9 cellular contexts compared by ENCODE assay signal in genomic region chr19:9848060-9848459, GRCh38. TPM values are rescaled to one million over a fixed set of nuclear protein-coding genes. Genes with fewer than 3 reads are reported as not detected.
DNase-seq lines count a peak whose midpoint lies in the region; ATAC-seq, FAIRE-seq and TF ChIP-seq lines count a peak whose summit lies in the region.
"Had no signal": no experiment of that assay in that cellular context is flagged by ENCODE, and none has a peak within 500 bp of the region (broad histone marks: within the 10 kb centered on the region; RNA-seq: fewer than 3 reads in every experiment).

No MANE protein-coding gene starts in this region.

- H3K23ac ChIP-seq in neuronal stem cell (ENCODE audit: low read depth, low read length, poor library complexity): no peak overlapping the region

- no peak overlapping the region for H2BK120ac ChIP-seq in neuronal stem cell (ENCODE audit: low read depth, low read length)

- no peak overlapping the region for H2AK5ac ChIP-seq in neuronal stem cell (ENCODE audit: low read depth, low read length)

- H4K91ac ChIP-seq in neuronal stem cell (ENCODE audit: low read depth, low read length, poor library complexity): no peak overlapping the region

- WGBS in neuronal stem cell (ENCODE audit: extremely low coverage in 2 of 2, insufficient read length in 2 of 2, insufficient replicate concordance in 1 of 2), 2 donors: no CpG with 5 or more reads among the region's 4 CpGs

- H3K79me1 ChIP-seq in neuronal stem cell (ENCODE audit: low read depth, low read length): peaks cover 2% of the 10 kb centered on the region

- no peak overlapping the region for H3K4ac ChIP-seq in neuronal stem cell (ENCODE audit: low read length)

- BruUV-seq in PC-3 (replicated peaks; lab: Mats Ljungman, UMichigan): no TSS peak

- no peaks in the 10 kb centered on the region for H3F3A ChIP-seq in PC-3 (ENCODE audit: low read length, unreplicated experiment)

- CTCF ChIA-PET in PC-3 (lab: Charles Lee): no interaction called here

- POLR2A ChIA-PET in PC-3 (lab: Charles Lee; ENCODE audit: unreplicated experiment): no interaction called here

- H3K79me2 ChIP-seq in PC-3 (ENCODE audit: low read length): no peaks in the 10 kb centered on the region

- no peak overlapping the region for H2BK15ac ChIP-seq in neuronal stem cell (ENCODE audit: low read length)

- H4K20me1 ChIP-seq in PC-3 (ENCODE audit: low read length): no peaks in the 10 kb centered on the region

- ATAC-seq in PC-3: peak; percentile 42
- ATAC-seq in HG03521 (IDR thresholded peaks at IDR 0.05; ENCODE audit: unreplicated experiment): no peak
- ATAC-seq in GM19467 (IDR thresholded peaks at IDR 0.05; ENCODE audit: unreplicated experiment): no peak

- H3K9ac ChIP-seq in PC-3 (ENCODE audit: low read length) (no peak overlapping the region), neuronal stem cell (ENCODE audit: low read depth, low read length, poor library complexity) (no peak overlapping the region)

- H3K36me3 ChIP-seq in PC-3 (ENCODE audit: low read depth, low read length) (peaks cover 18% of the 10 kb centered on the region), bronchial epithelial cell (ENCODE audit: control insufficient read depth, insufficient read depth, low read length) (peaks cover 9% of the 10 kb centered on the region), neuronal stem cell (replicated peaks in 1 of 2; ENCODE audit: control insufficient read depth in 2 of 2, insufficient read depth in 2 of 2, low read length in 2 of 2) (peaks cover 33 to 76% of the 10 kb centered on the region in 2 donors)

- H4K8ac ChIP-seq in neuronal stem cell (ENCODE audit: low read depth, low read length): no peak overlapping the region

- DNase-seq in PC-3 (peak; percentile 49), bronchial epithelial cell (ENCODE audit: low read depth) (no peak), neuronal stem cell (ENCODE audit: low spot score) (no peak), NCI-H2029 treated with DMSO at 0.1 percent for 48 hours (lab: John Stamatoyannopoulos, UW) (no peak), pons (ENCODE audit: low spot score) (no peak)

- FAIRE-seq in bronchial epithelial cell (lab: Jason Lieb, UNC): no peak

- H3K27me3 ChIP-seq in PC-3 (ENCODE audit: low read length) (no peaks in the 10 kb centered on the region), bronchial epithelial cell (ENCODE audit: control insufficient read depth, insufficient read depth, low read length) (no peaks in the 10 kb centered on the region), neuronal stem cell (ENCODE audit: control insufficient read depth in 3 of 3, insufficient read depth in 3 of 3, low read depth in 1 of 3, low read length in 3 of 3) (no peaks in the 10 kb centered on the region)
- H3K27me3 ChIP-seq: upper lobe of left lung had no signal

- H3K4me1 ChIP-seq in PC-3 (ENCODE audit: insufficient read depth, low read length) (peaks cover 5% of the 10 kb centered on the region; the same call in 1 of the 2 replicates), neuronal stem cell (ENCODE audit: control insufficient read depth in 2 of 2, insufficient read depth in 1 of 2, low read depth in 1 of 2, low read length in 2 of 2) (peaks cover 0 to 9% of the 10 kb centered on the region in 2 donors)
- H3K4me1 ChIP-seq: upper lobe of left lung had no signal

- H3K18ac ChIP-seq in neuronal stem cell (ENCODE audit: low read length): peak overlapping the region; percentile 9

- H2BK12ac ChIP-seq in neuronal stem cell (ENCODE audit: low read length): no peak overlapping the region

- H3K4me3 ChIP-seq in PC-3 (ENCODE audit: low read length) (no peak overlapping the region), bronchial epithelial cell (ENCODE audit: low read depth, low read length) (no peak overlapping the region), neuronal stem cell (ENCODE audit: low read length in 2 of 2) (no peak overlapping the region)
- H3K4me3 ChIP-seq: upper lobe of left lung had no signal

- H2BK5ac ChIP-seq in neuronal stem cell (ENCODE audit: low read length): peak overlapping the region; percentile 10

- TF ChIP-seq CTCF in GM12872 (IDR thresholded peaks at IDR 0.05; ENCODE audit: insufficient read depth, low read depth, low read length) (peak; percentile 57), PC-3 (conservative IDR thresholded peaks at IDR 0.05; ENCODE audit: low read depth, low read length) (peak; percentile 85), bronchial epithelial cell (IDR thresholded peaks at IDR 0.05; ENCODE audit: insufficient read depth, low read length, severe bottlenecking) (peak; percentile 67)

- no peaks in the 10 kb centered on the region for H3K9me3 ChIP-seq in PC-3 (ENCODE audit: low read length)
- H3K9me3 ChIP-seq in neuronal stem cell (replicated peaks in 1 of 2; ENCODE audit: control insufficient read depth in 2 of 2, insufficient read depth in 1 of 2, low read depth in 1 of 2, low read length in 2 of 2): no peaks in the 10 kb centered on the region

- H3K4me2 ChIP-seq in PC-3 (ENCODE audit: low read length) (no peak overlapping the region), neuronal stem cell (ENCODE audit: insufficient read depth, low read length, poor library complexity, severe bottlenecking) (no peak overlapping the region)

- no peaks in the 10 kb centered on the region for H3K9me2 ChIP-seq in PC-3 (replicated peaks; ENCODE audit: low read length)

- H3K14ac ChIP-seq in neuronal stem cell (ENCODE audit: low read length): no peak overlapping the region

- H3K27ac ChIP-seq in PC-3 (ENCODE audit: low read length) (no peak overlapping the region), neuronal stem cell (replicated peaks; ENCODE audit: low read length) (no peak overlapping the region)
- H3K27ac ChIP-seq: upper lobe of left lung had no signal

- intact Hi-C loops in PC-3 (cut with micrococcal nuclease): loop anchor here (1.0 kb wide), 1 partner anchor 66 kb away; no protein-coding TSS in a partner anchor

- no peak overlapping the region for H2AFZ ChIP-seq in PC-3 (ENCODE audit: low read length)
- no peak overlapping the region for H2AFZ ChIP-seq in neuronal stem cell (ENCODE audit: low read length)

RNA-seq across cellular contexts. Expression of gene PIN1, which starts 12.9 kb away (rescaled TPM):
- total RNA-seq in PC-3 (2014; rRNA removed) (314 and 349 TPM in 2 replicates), bronchial epithelial cell (61.3 and 80.6 TPM in 2 replicates)
- 78.9 TPM for polyA plus RNA-seq in neuronal stem cell (2013, experiment 1 of 2)
- polyA plus RNA-seq in neuronal stem cell (2013, experiment 2 of 2): 76.3 TPM

RNA-seq across cellular contexts. Expression of gene UBL5, which starts 20.3 kb away (rescaled TPM):
- total RNA-seq in PC-3 (2014; rRNA removed) (521 and 599 TPM in 2 replicates), bronchial epithelial cell (260 and 314 TPM in 2 replicates)
- polyA plus RNA-seq in neuronal stem cell (2013, experiment 1 of 2): 416 TPM
- polyA plus RNA-seq in neuronal stem cell (2013, experiment 2 of 2): 386 TPM

RNA-seq across cellular contexts. Expression of gene FBXL12, which starts 29.2 kb away (rescaled TPM):
- total RNA-seq in PC-3 (2014; rRNA removed): 31.4 and 37.6 TPM in 2 replicates
- total RNA-seq in bronchial epithelial cell: 4.5 and 7.8 TPM in 2 replicates
- polyA plus RNA-seq in neuronal stem cell (2013, experiment 1 of 2): 24.5 TPM
- polyA plus RNA-seq in neuronal stem cell (2013, experiment 2 of 2): 22.9 TPM
